20 cellular contexts compared by ENCODE assay signal in the genomic region with DNA sequence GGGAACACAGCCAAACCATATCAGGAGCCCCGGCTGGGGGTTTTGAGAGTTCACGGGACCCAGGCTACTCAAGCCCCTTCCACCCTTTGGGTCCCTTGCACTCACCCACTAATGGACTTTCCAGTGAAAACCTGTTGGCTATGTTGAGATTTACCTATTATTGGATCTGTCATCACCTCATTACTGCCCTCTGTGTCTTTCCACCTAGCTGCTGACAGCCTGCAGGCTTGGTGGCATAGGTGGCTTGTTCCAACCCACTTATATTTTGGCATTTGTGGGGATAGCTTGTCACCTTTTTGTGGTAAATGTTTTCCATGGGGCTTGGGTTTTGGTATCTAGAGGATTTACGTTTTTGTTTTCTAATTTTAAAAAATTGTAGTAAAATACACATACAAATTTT. TPM values are rescaled to one million over a fixed set of nuclear protein-coding genes. Genes with fewer than 3 reads are reported as not detected.
"Had no signal": no experiment of that assay in that cellular context is flagged by ENCODE, and none has a peak within 500 bp of the region (broad histone marks: within the 10 kb centered on the region; RNA-seq: fewer than 3 reads in every experiment).

No MANE protein-coding gene starts in this region.

- ATAC-seq: activated CD8-positive, alpha-beta T cell treated with anti-CD3 and anti-CD28 coated beads, Interleukin-2, amount 10 ng/mL, durations not matched to agents 7 days and 5 days; activated naive CD8-positive, alpha-beta T cell treated with anti-CD3 and anti-CD28 coated beads, Interleukin-2, amount 50 U/mL, for 24 hours; gastroesophageal sphincter; left lung had no signal

- H3K27ac ChIP-seq: gastroesophageal sphincter, left lung, spleen, testis had no signal

- H3K4me3 ChIP-seq: gastroesophageal sphincter, left lung, spleen, testis had no signal

- H3K9me3 ChIP-seq: gastroesophageal sphincter, left lung, spleen, testis had no signal

- FAIRE-seq: colon had no signal

- H3K36me3 ChIP-seq: left lung, spleen had no signal

- H3K27me3 ChIP-seq: gastroesophageal sphincter, left lung, spleen, testis had no signal

- DNase-seq: activated CD4-positive, alpha-beta T cell treated with anti-CD3 and anti-CD28 coated beads for 1 hour; activated CD4-positive, alpha-beta T cell treated with anti-CD3 and anti-CD28 coated beads, Interleukin-2, amount 50 U/mL, for 1 hour; activated CD8-positive, alpha-beta T cell treated with anti-CD3 and anti-CD28 coated beads, Interleukin-2, amount 10 ng/mL, durations not matched to agents 7 days and 5 days; activated gamma-delta T cell; activated naive CD4-positive, alpha-beta T cell treated with anti-CD3 and anti-CD28 coated beads, Interleukin-2, amount 50 U/mL, for 16 hours; activated naive CD8-positive, alpha-beta T cell treated with anti-CD3 and anti-CD28 coated beads, Interleukin-2, amount 50 U/mL, for 24 hours; central memory CD4-positive, alpha-beta T cell; head of caudate nucleus; left lung; nephron progenitor cell; retina; spleen; stimulated activated CD4-positive, alpha-beta T cell treated with anti-CD3 and anti-CD28 coated beads, Interleukin-4, amount 100 ng/mL, for 1 hour; stimulated activated naive CD4-positive, alpha-beta T cell; T-helper 9 cell; testis had no signal

RNA-seq across cellular contexts. Expression of gene IGFBP7, which starts 23.9 kb away (rescaled TPM):
- total RNA-seq: activated CD8-positive, alpha-beta T cell treated with anti-CD3 and anti-CD28 coated beads, Interleukin-2, amount 10 ng/mL, durations not matched to agents 7 days and 5 days; activated T-helper 1 cell treated with anti-CD3 and anti-CD28 coated beads, Interleukin-12 subunit alpha, Interleukin-12 subunit beta, Interleukin-2, Interleukin-4 antibody, amounts not matched to agents 30 ng/mL and 10 ng/mL and 1 ng/mL, durations not matched to agents 14 hours and 24 hours and 36 hours; T-helper 1 cell treated with Interleukin-12 subunit alpha and Interleukin-12 subunit beta and Interleukin-4 antibody, amounts not matched to agents 30 ng/mL and 1 ng/mL, for 36 hours had no signal
